ENCODE assay signal across 7 cellular contexts in the genomic region with DNA sequence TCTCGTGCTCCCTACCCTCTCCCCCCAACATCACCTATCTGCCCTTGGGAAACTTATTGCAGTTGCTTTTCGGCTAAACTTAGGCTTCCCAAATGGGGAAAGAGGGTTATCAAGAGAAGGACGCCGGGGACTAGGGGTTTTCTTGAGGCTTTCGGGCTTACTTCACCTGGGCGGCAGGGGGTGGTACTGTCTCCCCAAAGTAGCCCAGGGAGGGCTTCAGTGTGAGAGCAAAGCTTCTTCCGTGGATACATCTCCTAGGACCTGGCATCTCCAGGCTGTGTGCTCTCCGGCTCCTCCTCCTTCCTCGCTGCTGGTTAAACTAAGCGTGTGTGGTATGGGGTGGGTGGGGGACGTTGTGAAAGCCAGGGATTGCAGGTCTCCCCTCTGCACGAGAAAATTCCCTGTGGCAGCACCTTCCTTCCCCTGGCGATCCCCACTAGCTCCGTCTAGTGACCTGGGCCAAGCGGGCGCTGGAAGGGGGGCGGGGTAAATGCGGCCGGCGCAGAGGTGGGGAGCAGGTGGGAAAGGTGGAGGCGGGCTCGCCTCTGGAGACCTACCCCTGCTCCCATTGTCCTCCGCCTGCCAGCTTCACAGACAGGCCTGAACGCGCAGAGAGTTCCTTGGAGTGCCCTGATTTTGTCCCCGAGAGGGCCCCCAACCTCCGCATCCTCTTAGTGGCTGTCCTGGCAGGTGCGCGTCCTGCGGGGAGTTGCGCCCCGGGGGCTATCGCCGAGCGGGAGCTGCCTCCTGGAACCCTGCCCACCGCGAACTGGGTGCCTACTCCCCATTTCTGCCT. TPM values are rescaled to one million over a fixed set of nuclear protein-coding genes. Genes with fewer than 3 reads are reported as not detected.
A peak's percentile ranks its signal among the peaks of the same experiment; 100 is the strongest.
DNase-seq lines count a peak whose midpoint lies in the region; ATAC-seq and TF ChIP-seq lines count a peak whose summit lies in the region.

No MANE protein-coding gene starts in this region.

- H3K27ac ChIP-seq in endodermal cell (ENCODE audit: low read depth, low read length) (no peak overlapping the region), muscle layer of duodenum (ENCODE audit: low read length) (peak overlapping the region; percentile 71), vagina (peak overlapping the region; percentile 93)

- H3K4me3 ChIP-seq in endodermal cell (ENCODE audit: low read length) (peak overlapping the region; percentile 86), muscle layer of duodenum (ENCODE audit: low read depth in 1 of 2, low read length in 2 of 2) (peak overlapping the region; percentile 95), vagina (peak overlapping the region; percentile 78 to 82)

- H3K36me3 ChIP-seq in endodermal cell (ENCODE audit: control insufficient read depth, insufficient read depth, low read length) (no peaks in the 10 kb centered on the region), muscle layer of duodenum (ENCODE audit: control insufficient read depth in 1 of 2, insufficient read depth in 2 of 2, low read length in 2 of 2) (no peaks in the 10 kb centered on the region), vagina (no peaks in the 10 kb centered on the region)

- intact Hi-C loops in vagina (cut with DNase I) = no loop called here

- no peaks in the 10 kb centered on the region for H3K4me1 ChIP-seq in endodermal cell (ENCODE audit: control insufficient read depth, insufficient read depth, low read length)
- peaks cover 3 to 11% of the 10 kb centered on the region in 2 donors for H3K4me1 ChIP-seq in muscle layer of duodenum (ENCODE audit: control insufficient read depth in 1 of 2, insufficient read depth in 2 of 2, low read length in 2 of 2)
- peaks cover 14% of the 10 kb centered on the region for H3K4me1 ChIP-seq in vagina

- H3K4me3 Mint-ChIP-seq in endodermal cell = peak overlapping the region; percentile 89
- H3K4me3 Mint-ChIP-seq in stimulated activated memory B cell treated with anti-CD40 and anti-IgM and Interleukin-4, amounts not matched to agents 10 μg/mL and 1 μg/mL and 100 μg/mL, for 72 hours = no peak overlapping the region

- H3K9ac ChIP-seq in endodermal cell (ENCODE audit: extremely low read depth, low read length, poor library complexity, severe bottlenecking) = peak overlapping the region; percentile 35

- H3K9me3 ChIP-seq in endodermal cell (ENCODE audit: control insufficient read depth, low read length) (no peaks in the 10 kb centered on the region), muscle layer of duodenum (ENCODE audit: control insufficient read depth in 1 of 2, low read length in 2 of 2) (no peaks in the 10 kb centered on the region), vagina (no peaks in the 10 kb centered on the region)

- peaks cover 27% of the 10 kb centered on the region for H3K27me3 Mint-ChIP-seq in endodermal cell (ENCODE audit: insufficient read depth)
- H3K27me3 Mint-ChIP-seq in stimulated activated memory B cell treated with anti-CD40 and anti-IgM and Interleukin-4, amounts not matched to agents 10 μg/mL and 1 μg/mL and 100 μg/mL, for 72 hours = peaks cover 44% of the 10 kb centered on the region

- DNase-seq in NCI-H146 (lab: John Stamatoyannopoulos, UW) (peak; percentile 65), endodermal cell (peak; percentile 85), vagina (ENCODE audit: extremely low spot score in 2 of 2) (no peak), germinal center (ENCODE audit: low spot score) (no peak)

- peak; percentile 35 for ATAC-seq in GM19438 (IDR thresholded peaks at IDR 0.05; ENCODE audit: low read depth, unreplicated experiment)
- ATAC-seq in stimulated activated memory B cell treated with anti-CD40 and anti-IgM and Interleukin-4, amounts not matched to agents 10 μg/mL and 1 μg/mL and 100 μg/mL, for 72 hours = no peak

- TF ChIP-seq CTCF in endodermal cell (conservative IDR thresholded peaks at IDR 0.05) (peak; percentile 49), vagina (IDR thresholded peaks at IDR 0.05) (no peak)

- H3K9me3 Mint-ChIP-seq in endodermal cell = no peaks in the 10 kb centered on the region
- H3K9me3 Mint-ChIP-seq in stimulated activated memory B cell treated with anti-CD40 and anti-IgM and Interleukin-4, amounts not matched to agents 10 μg/mL and 1 μg/mL and 100 μg/mL, for 72 hours = peaks cover 2% of the 10 kb centered on the region

- peak overlapping the region; percentile 94 for H3K27ac Mint-ChIP-seq in endodermal cell
- H3K27ac Mint-ChIP-seq in stimulated activated memory B cell treated with anti-CD40 and anti-IgM and Interleukin-4, amounts not matched to agents 10 μg/mL and 1 μg/mL and 100 μg/mL, for 72 hours = no peak overlapping the region

- TF ChIP-seq POLR2A in vagina (IDR thresholded peaks at IDR 0.05) = no peak

- H3K4me1 Mint-ChIP-seq in endodermal cell = peaks cover 13% of the 10 kb centered on the region
- peaks cover 11% of the 10 kb centered on the region for H3K4me1 Mint-ChIP-seq in stimulated activated memory B cell treated with anti-CD40 and anti-IgM and Interleukin-4, amounts not matched to agents 10 μg/mL and 1 μg/mL and 100 μg/mL, for 72 hours

- WGBS in endodermal cell (ENCODE audit: insufficient coverage in 1 of 2, insufficient read length in 1 of 2), 2 experiments = 0% methylated on average over 12 to 37 of the region's 37 CpGs

- H3K27me3 ChIP-seq in endodermal cell (ENCODE audit: control insufficient read depth, insufficient read depth, low read length, poor library complexity, severe bottlenecking) = peaks cover 37% of the 10 kb centered on the region
- no peaks in the 10 kb centered on the region for H3K27me3 ChIP-seq in muscle layer of duodenum (ENCODE audit: low read depth, low read length)
- H3K27me3 ChIP-seq in vagina = no peaks in the 10 kb centered on the region

- H3K36me3 Mint-ChIP-seq in endodermal cell (ENCODE audit: low read depth) = peaks cover 7% of the 10 kb centered on the region
- no peaks in the 10 kb centered on the region for H3K36me3 Mint-ChIP-seq in stimulated activated memory B cell treated with anti-CD40 and anti-IgM and Interleukin-4, amounts not matched to agents 10 μg/mL and 1 μg/mL and 100 μg/mL, for 72 hours

RNA-seq across cellular contexts. Expression of gene PLXDC2, which starts 1.2 kb away (rescaled TPM):
- total RNA-seq in endodermal cell (10 to 100 TPM; 19.5 to 26.4 TPM), vagina (51.3 TPM)
- polyA plus RNA-seq in endodermal cell (2013, experiment 1 of 2) = 10.5 TPM
- 10.9 TPM for polyA plus RNA-seq in endodermal cell (2013, experiment 2 of 2)

Comparison
In these comparisons a context has a peak if more than half of its experiments do, and no peak if none do; other contexts are left out.
1. DNase-seq: peak in NCI-H146 (single experiment) and endodermal cell (single experiment); none in vagina (0 of 2) and germinal center (single experiment).
2. Peak in every context shown above with its lines, with median percentiles within 50 percentile points of each other: H3K4me3 ChIP-seq.